ENCODE assay signal across 12 cellular contexts in the genomic region with DNA sequence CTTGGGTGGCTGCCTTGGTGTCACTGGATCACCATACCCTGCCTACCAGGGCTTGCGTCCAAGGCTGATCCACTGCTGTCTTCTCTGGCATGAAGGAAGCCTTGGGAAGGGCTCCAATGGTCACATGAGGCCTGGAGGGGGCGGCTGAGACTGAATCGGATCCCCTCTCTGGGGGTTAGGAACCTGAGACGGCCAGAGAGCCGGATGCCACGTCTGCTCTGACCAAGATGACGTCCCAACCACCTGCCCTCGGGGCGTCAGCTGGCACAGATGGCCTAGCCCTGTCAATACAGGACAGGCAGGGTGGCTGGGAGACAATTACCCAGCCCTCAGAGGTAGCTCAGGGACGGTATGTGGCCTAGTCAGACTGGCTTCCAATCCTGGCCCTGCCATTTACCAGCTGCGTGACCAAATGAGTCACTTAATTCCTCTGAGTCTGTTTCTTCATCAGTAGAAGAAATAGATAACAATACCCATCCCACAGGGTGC. TPM values are rescaled to one million over a fixed set of nuclear protein-coding genes. Genes with fewer than 3 reads are reported as not detected.
DNase-seq lines count a peak whose midpoint lies in the region; ATAC-seq and TF ChIP-seq lines count a peak whose summit lies in the region.
"Had no signal": no experiment of that assay in that cellular context is flagged by ENCODE, and none has a peak within 500 bp of the region (broad histone marks: within the 10 kb centered on the region; RNA-seq: fewer than 3 reads in every experiment).

No MANE protein-coding gene starts in this region.

- H3K9me3 ChIP-seq in testis: no peaks in the 10 kb centered on the region
- H3K9me3 ChIP-seq: MG63, sigmoid colon had no signal

- intact Hi-C loops in head of caudate nucleus (cut with DNase I) (no loop called here), testis (cut with DNase I; ENCODE audit: low total_unique reads) (no loop called here)

- no peak for TF ChIP-seq CTCF in testis (IDR thresholded peaks at IDR 0.05)

- peak; percentile 90 for DNase-seq in LHCN-M2 (ENCODE audit: low read depth)
- DNase-seq in amniotic epithelial cell (ENCODE audit: low read depth): peak; percentile 82
- DNase-seq in head of caudate nucleus: peak in 26 of 42 donors; percentile 20 to 76 (median 42)
- DNase-seq in superior temporal gyrus (ENCODE audit: extremely low spot score): peak; percentile 39
- no peak for DNase-seq in stimulated activated naive CD8-positive, alpha-beta T cell treated with anti-CD3 and anti-CD28 coated beads, Interleukin-15, Interleukin-2, amounts not matched to agents 100 U/mL and 50 U/mL, for 24 hours
- no peak for DNase-seq in testis
- no peak for DNase-seq in GM19238 (ENCODE audit: insufficient read length, low spot score)
- DNase-seq: activated CD4-positive, alpha-beta T cell treated with anti-CD3 and anti-CD28 coated beads for 48 hours; hippocampal formation; MG63; NCI-H526; sigmoid colon had no signal

- TF ChIP-seq POLR2A in testis (IDR thresholded peaks at IDR 0.05): no peak

- H3K4me3 ChIP-seq in testis: no peak overlapping the region
- H3K4me3 ChIP-seq: MG63, sigmoid colon had no signal

- no peaks in the 10 kb centered on the region for H3K27me3 ChIP-seq in testis
- H3K27me3 ChIP-seq: MG63, sigmoid colon had no signal

- H3K4me1 ChIP-seq in testis: peaks cover 5% of the 10 kb centered on the region

- no peaks in the 10 kb centered on the region for H3K36me3 ChIP-seq in testis (ENCODE audit: low read depth, missing control alignments)
- H3K36me3 ChIP-seq: MG63 had no signal

- no peak for ATAC-seq in stimulated activated naive CD8-positive, alpha-beta T cell treated with anti-CD3 and anti-CD28 coated beads, Interleukin-15, Interleukin-2, amounts not matched to agents 100 U/mL and 50 U/mL, for 24 hours

- H3K27ac ChIP-seq in testis: no peak overlapping the region
- H3K27ac ChIP-seq: sigmoid colon had no signal

- WGBS in testis, 2 donors: 54 to 79% methylated on average over 11 of the region's 11 CpGs

RNA-seq across cellular contexts. Expression of a gene that starts 5.4 kb away (rescaled TPM):
- total RNA-seq in LHCN-M2 (2014; rRNA removed) (11.5 and 11.9 TPM in 2 replicates), testis (1 to 10 TPM; 6.2 to 8.8 TPM)
- polyA plus RNA-seq in LHCN-M2 (2012): 5.7 TPM
- 6.0 TPM for polyA plus RNA-seq in testis (ENCODE audit: insufficient read depth, low read depth, low replicate concordance)

Comparison
In these comparisons a context has a peak if more than half of its experiments do, and no peak if none do; other contexts are left out.
1. DNase-seq: peak in LHCN-M2 (single experiment), amniotic epithelial cell (single experiment), head of caudate nucleus (26 of 42) and superior temporal gyrus (single experiment); none in stimulated activated naive CD8-positive, alpha-beta T cell treated with anti-CD3 and anti-CD28 coated beads, Interleukin-15, Interleukin-2, amounts not matched to agents 100 U/mL and 50 U/mL, for 24 hours (single experiment), testis (single experiment) and GM19238 (single experiment).